ENCODE assay signal across 21 cellular contexts in genomic region chr2:70073493-70073892, GRCh38. TPM values are rescaled to one million over a fixed set of nuclear protein-coding genes. Genes with fewer than 3 reads are reported as not detected.
DNase-seq lines count a peak whose midpoint lies in the region; ATAC-seq and TF ChIP-seq lines count a peak whose summit lies in the region.
"Had no signal": no experiment of that assay in that cellular context is flagged by ENCODE, and none has a peak within 500 bp of the region (broad histone marks: within the 10 kb centered on the region; RNA-seq: fewer than 3 reads in every experiment).

No MANE protein-coding gene starts in this region.

- H3K4me3 ChIP-seq in CD8-positive, alpha-beta T cell (ENCODE audit: low read depth, low read length) = no peak overlapping the region
- H3K4me3 ChIP-seq in OCI-LY7 (ENCODE audit: low read depth, low read length, poor library complexity, severe bottlenecking) (no peak overlapping the region), dorsolateral prefrontal cortex (peak overlapping the region in 11 of 59 donors; percentile 0 to 24 (median 15))
- H3K4me3 ChIP-seq: gastrocnemius medialis, lower lobe of right lung, MG63, suprapubic skin had no signal

- intact Hi-C loops in CD8-positive, alpha-beta T cell (cut with DNase I, micrococcal nuclease) = loop anchor here in 1 of 2 experiments (5.0 kb wide), 1 partner anchor 119 kb away; the partner anchor contains the start of gene C2orf42
- intact Hi-C loops in OCI-LY7 (cut with micrococcal nuclease; ENCODE audit: unreplicated experiment) (no loop called here), dorsolateral prefrontal cortex (cut with DNase I) (loop anchor here (5.0 kb wide), 2 partner anchors 41 to 156 kb away; partner anchors contain the start of gene MXD1 (in 1 of the 2))

- peaks cover 49% of the 10 kb centered on the region for H3K36me3 Mint-ChIP-seq in CD8-positive, alpha-beta T cell

- H3K4me2 ChIP-seq in OCI-LY7 (ENCODE audit: low read length) = no peak overlapping the region

- peak overlapping the region; percentile 45 for H3K27ac Mint-ChIP-seq in CD8-positive, alpha-beta T cell
- H3K27ac Mint-ChIP-seq: activated B cell treated with CpG ODN at 0.5 μM for 24 hours; T-helper 1 cell treated with Interleukin-12 subunit alpha and Interleukin-12 subunit beta and Interleukin-4 antibody, amounts not matched to agents 30 μg/mL and 1 μg/mL, for 36 hours had no signal

- no peaks in the 10 kb centered on the region for H3K9me3 Mint-ChIP-seq in CD8-positive, alpha-beta T cell
- H3K9me3 Mint-ChIP-seq: activated B cell treated with CpG ODN at 0.5 μM for 24 hours; natural killer cell treated with Interleukin-12 subunit alpha and Interleukin-12 subunit beta and Interleukin-15 and Interleukin-18, amount 100 ng/mL, for 72 hours; T-helper 1 cell treated with Interleukin-12 subunit alpha and Interleukin-12 subunit beta and Interleukin-4 antibody, amounts not matched to agents 30 μg/mL and 1 μg/mL, for 36 hours had no signal

- DNase-seq in CD8-positive, alpha-beta T cell = no peak
- no peak for DNase-seq in OCI-LY7 (ENCODE audit: low spot score)
- no peak for DNase-seq in dorsolateral prefrontal cortex
- peak; percentile 6 for DNase-seq in occipital lobe (lab: John Stamatoyannopoulos, UW)
- no peak for DNase-seq in globus pallidus (ENCODE audit: low spot score)
- no peak for DNase-seq in NCI-H526 (lab: John Stamatoyannopoulos, UW)
- DNase-seq: activated B cell treated with CpG ODN at 0.5 μM for 24 hours, BE2C, DMS153, gastrocnemius medialis, lower lobe of right lung, MG63, NCI-H187, NCI-H446, right cardiac atrium, Right ventricle myocardium superior had no signal

- H3K79me2 ChIP-seq in OCI-LY7 (ENCODE audit: insufficient read depth, low read depth, low read length) = peaks cover 4% of the 10 kb centered on the region; the same call in 1 of the 2 replicates

- H2AFZ ChIP-seq in OCI-LY7 (ENCODE audit: low read length) = no peak overlapping the region

- BruUV-seq in OCI-LY7 (replicated peaks; lab: Mats Ljungman, UMichigan) = no TSS peak

- no peaks in the 10 kb centered on the region for H4K20me1 ChIP-seq in OCI-LY7 (ENCODE audit: insufficient read depth, low read length)

- H3K27me3 Mint-ChIP-seq in CD8-positive, alpha-beta T cell (ENCODE audit: low read depth) = no peaks in the 10 kb centered on the region
- H3K27me3 Mint-ChIP-seq: activated B cell treated with CpG ODN at 0.5 μM for 24 hours; natural killer cell treated with Interleukin-12 subunit alpha and Interleukin-12 subunit beta and Interleukin-15 and Interleukin-18, amount 100 ng/mL, for 72 hours had no signal

- no peaks in the 10 kb centered on the region for H3K9me2 ChIP-seq in OCI-LY7 (ENCODE audit: insufficient read depth, low read length)

- H3K4me1 ChIP-seq in CD8-positive, alpha-beta T cell (ENCODE audit: insufficient read depth, low read length) = peaks cover 34% of the 10 kb centered on the region
- peaks cover 45% of the 10 kb centered on the region for H3K4me1 ChIP-seq in OCI-LY7 (ENCODE audit: insufficient read depth, low read length, poor library complexity, severe bottlenecking)
- H3K4me1 ChIP-seq: BE2C had no signal

- ATAC-seq in CD8-positive, alpha-beta T cell = no peak
- no peak for ATAC-seq in GM21390 (IDR thresholded peaks at IDR 0.05; ENCODE audit: unreplicated experiment)
- ATAC-seq: gastrocnemius medialis; HepG2; lower lobe of right lung; natural killer cell treated with Interleukin-12 subunit alpha and Interleukin-12 subunit beta and Interleukin-15 and Interleukin-18, amount 100 ng/mL, for 72 hours; right cardiac atrium had no signal

- peaks cover 41% of the 10 kb centered on the region for H3K4me1 Mint-ChIP-seq in CD8-positive, alpha-beta T cell (ENCODE audit: low read depth)

- no peak for TF ChIP-seq CTCF in CD8-positive, alpha-beta T cell (IDR thresholded peaks at IDR 0.05)
- TF ChIP-seq CTCF in OCI-LY7 (conservative IDR thresholded peaks at IDR 0.05; ENCODE audit: low read length) (no peak), dorsolateral prefrontal cortex (IDR thresholded peaks at IDR 0.05 in 54 of 56, conservative IDR thresholded peaks at IDR 0.05 in 2 of 56; ENCODE audit: low read depth in 1 of 56, partially characterized antibody in 56 of 56) (no peak)

- no peak overlapping the region for H3K4me3 Mint-ChIP-seq in CD8-positive, alpha-beta T cell
- H3K4me3 Mint-ChIP-seq: activated B cell treated with CpG ODN at 0.5 μM for 24 hours; natural killer cell treated with Interleukin-12 subunit alpha and Interleukin-12 subunit beta and Interleukin-15 and Interleukin-18, amount 100 ng/mL, for 72 hours; T-helper 1 cell treated with Interleukin-12 subunit alpha and Interleukin-12 subunit beta and Interleukin-4 antibody, amounts not matched to agents 30 μg/mL and 1 μg/mL, for 36 hours had no signal

- H3K27ac ChIP-seq in CD8-positive, alpha-beta T cell (ENCODE audit: low read depth, low read length) = no peak overlapping the region
- H3K27ac ChIP-seq in OCI-LY7 (ENCODE audit: low read depth, low read length, poor library complexity, severe bottlenecking) (peak overlapping the region; percentile 73), dorsolateral prefrontal cortex (peak overlapping the region in 58 of 59 donors; percentile 33 to 99 (median 91))
- H3K27ac ChIP-seq: lower lobe of right lung, suprapubic skin had no signal

- peaks cover 12% of the 10 kb centered on the region for H3K36me3 ChIP-seq in CD8-positive, alpha-beta T cell (ENCODE audit: insufficient read depth, low read length)
- peaks cover 74% of the 10 kb centered on the region for H3K36me3 ChIP-seq in OCI-LY7 (ENCODE audit: insufficient read depth, low read length)
- H3K36me3 ChIP-seq: BE2C had no signal

- CTCF ChIA-PET in CD8-positive, alpha-beta T cell (lab: Charles Lee) = interaction anchor here (0.9 to 3.9 kb wide), 5 partner anchors 10 to 71 kb away, joined by 3 to 45 read pairs (median 3); no protein-coding TSS in a partner anchor
- CTCF ChIA-PET in OCI-LY7 (lab: Charles Lee; ENCODE audit: unreplicated experiment) = interaction anchor here (1.1 kb wide), 1 partner anchor 108 kb away, joined by 3 read pairs; no protein-coding TSS in a partner anchor

- POLR2A ChIA-PET in CD8-positive, alpha-beta T cell (lab: Charles Lee) = interaction anchor here (0.6 to 1.3 kb wide), 6 partner anchors 11 to 184 kb away, joined by 3 to 12 read pairs (median 3); partner anchors contain the start of gene PCYOX1
- POLR2A ChIA-PET in OCI-LY7 (lab: Charles Lee) = interaction anchor here (0.6 to 2.9 kb wide), 9 partner anchors 10 to 1286 kb away, joined by 3 to 34 read pairs (median 4); no protein-coding TSS in a partner anchor

- H3K9me3 ChIP-seq in CD8-positive, alpha-beta T cell (ENCODE audit: low read length) = no peaks in the 10 kb centered on the region
- no peaks in the 10 kb centered on the region for H3K9me3 ChIP-seq in OCI-LY7 (ENCODE audit: low read length)
- H3K9me3 ChIP-seq: BE2C, gastrocnemius medialis, lower lobe of right lung, MG63, suprapubic skin had no signal

- no peaks in the 10 kb centered on the region for H3K27me3 ChIP-seq in CD8-positive, alpha-beta T cell (ENCODE audit: insufficient read depth, low read length)
- no peaks in the 10 kb centered on the region for H3K27me3 ChIP-seq in dorsolateral prefrontal cortex
- H3K27me3 ChIP-seq: BE2C, gastrocnemius medialis, MG63, suprapubic skin had no signal

RNA-seq across cellular contexts. Expression of gene PCBP1, which starts 13.8 kb away (rescaled TPM):
- total RNA-seq in CD8-positive, alpha-beta T cell = 100 to 1,000 TPM; 239 to 255 TPM
- total RNA-seq in OCI-LY7 (2014; rRNA removed; shearing (Covaris generic)) = 54.8 and 58.2 TPM in 2 replicates
- total RNA-seq in OCI-LY7 (2022) = 393 and 423 TPM in 2 replicates
- total RNA-seq in dorsolateral prefrontal cortex = 100 to 1,000 TPM; 118 to 237 (median 174) TPM
- 22.0 TPM for total RNA-seq in occipital lobe
